11 cellular contexts compared by ENCODE assay signal in the genomic region with DNA sequence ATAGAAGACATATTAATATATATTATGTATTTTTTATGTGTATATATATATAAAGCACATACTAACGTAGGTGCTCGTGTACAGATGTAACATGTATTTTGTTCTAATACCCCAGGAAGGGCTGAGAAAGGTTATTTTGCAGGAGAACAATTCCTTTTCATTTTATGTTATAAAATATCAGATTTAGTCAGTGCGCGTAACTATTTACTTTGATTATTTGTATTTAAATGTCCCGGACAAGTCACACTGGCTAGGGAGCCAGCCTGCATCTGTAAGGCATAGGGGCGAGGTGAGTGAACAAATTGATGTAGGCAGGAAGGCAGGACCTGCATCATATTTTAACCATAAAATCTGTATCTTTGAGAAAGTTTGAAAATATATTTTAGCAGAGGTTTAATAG.
"Had no signal": no experiment of that assay in that cellular context is flagged by ENCODE, and none has a peak within 500 bp of the region (broad histone marks: within the 10 kb centered on the region; RNA-seq: fewer than 3 reads in every experiment).

No MANE protein-coding gene starts in this region.

- ATAC-seq: GM23338, HCT116 had no signal

- H3K9ac ChIP-seq: GM23248 had no signal

- H3K27ac ChIP-seq: GM23248 had no signal

- H3K4me1 ChIP-seq: HAP-1 had no signal

- H2AFZ ChIP-seq: GM23248, GM23338 had no signal

- H3K36me3 ChIP-seq: HAP-1 had no signal

- DNase-seq: GM23248, GOT3, H7, H9, HCEC 1CT, HFFc6 had no signal

- H3K9me3 ChIP-seq: HAP-1 had no signal

- H3K4me2 ChIP-seq: GM23338 had no signal

- FAIRE-seq: H1, H54 had no signal

- H3K4me3 ChIP-seq: GM23248, GM23338, HAP-1 had no signal
